In genomic region chr19:35977446-35978222, GRCh38 we compare ENCODE assay signal across 8 cellular contexts. TPM values are rescaled to one million over a fixed set of nuclear protein-coding genes. Genes with fewer than 3 reads are reported as not detected.
DNase-seq lines count a peak whose midpoint lies in the region; ATAC-seq and TF ChIP-seq lines count a peak whose summit lies in the region.

No MANE protein-coding gene starts in this region.

- H3K27me3 Mint-ChIP-seq in CD8-positive, alpha-beta T cell (ENCODE audit: low read depth): peaks cover 25% of the 10 kb centered on the region

- peak in 1 of 7 experiments; percentile 39 for DNase-seq in CD8-positive, alpha-beta T cell
- no peak for DNase-seq in GM13976 (ENCODE audit: low spot score)
- DNase-seq in Panc1 (ENCODE audit: low read depth, low spot score): no peak
- no peak for DNase-seq in fibroblast of villous mesenchyme (ENCODE audit: low read depth)
- DNase-seq in lower leg skin (ENCODE audit: low spot score in 2 of 2): no peak
- no peak for DNase-seq in GF-D8 (lab: John Stamatoyannopoulos, UW)
- no peak for DNase-seq in NCI-H345 (lab: John Stamatoyannopoulos, UW)

- POLR2A ChIA-PET in CD8-positive, alpha-beta T cell (lab: Charles Lee): interaction anchor here (1.8 kb wide), 1 partner anchor 28 kb away, joined by 4 read pairs; no protein-coding TSS in a partner anchor
- POLR2A ChIA-PET in Panc1 (lab: Charles Lee): no interaction called here

- no peak for TF ChIP-seq CTCF in CD8-positive, alpha-beta T cell (IDR thresholded peaks at IDR 0.05)
- TF ChIP-seq CTCF in GM13976 (IDR thresholded peaks at IDR 0.05; ENCODE audit: borderline replicate concordance, control extremely low read depth, extremely low read depth, insufficient read depth, missing control alignments) (peak; percentile 22), Panc1 (IDR thresholded peaks at IDR 0.05) (no peak; the same call in 1 of the 2 replicates), fibroblast of villous mesenchyme (IDR thresholded peaks at IDR 0.05; ENCODE audit: insufficient read depth, low read depth, low read length) (peak; percentile 26), lower leg skin (IDR thresholded peaks at IDR 0.05) (no peak)

- ATAC-seq in CD8-positive, alpha-beta T cell: peak; percentile 54
- peak; percentile 52 for ATAC-seq in Panc1
- ATAC-seq in HG02759 (IDR thresholded peaks at IDR 0.05; ENCODE audit: unreplicated experiment): no peak

- no peaks in the 10 kb centered on the region for H3K27me3 ChIP-seq in CD8-positive, alpha-beta T cell (ENCODE audit: insufficient read depth, low read length)
- peaks cover 7% of the 10 kb centered on the region; the same call in 1 of the 2 replicates for H3K27me3 ChIP-seq in Panc1 (ENCODE audit: control insufficient read depth, insufficient read depth, low read length)

- H3K4me3 Mint-ChIP-seq in CD8-positive, alpha-beta T cell: no peak overlapping the region

- no peaks in the 10 kb centered on the region for H3K4me1 Mint-ChIP-seq in CD8-positive, alpha-beta T cell (ENCODE audit: low read depth)

- TF ChIP-seq POLR2A in lower leg skin (IDR thresholded peaks at IDR 0.05): no peak

- H3K27ac ChIP-seq in CD8-positive, alpha-beta T cell (ENCODE audit: low read depth, low read length): no peak overlapping the region
- no peak overlapping the region for H3K27ac ChIP-seq in Panc1 (ENCODE audit: low read length)

- 48 to 52% methylated on average over 13 to 14 of the region's 14 CpGs for whole genome bisulfite sequencing in lower leg skin, 2 donors

- no peaks in the 10 kb centered on the region for H3K36me3 ChIP-seq in CD8-positive, alpha-beta T cell (ENCODE audit: insufficient read depth, low read length)
- H3K36me3 ChIP-seq in Panc1 (ENCODE audit: control insufficient read depth, insufficient read depth, low read length): no peaks in the 10 kb centered on the region

- no peaks in the 10 kb centered on the region for H3K9me3 Mint-ChIP-seq in CD8-positive, alpha-beta T cell

- H3K9me3 ChIP-seq in CD8-positive, alpha-beta T cell (ENCODE audit: low read length): no peaks in the 10 kb centered on the region
- H3K9me3 ChIP-seq in Panc1 (ENCODE audit: control insufficient read depth, insufficient read depth, low read depth, low read length): no peaks in the 10 kb centered on the region

- BruUV-seq in Panc1 (replicated peaks; lab: Mats Ljungman, UMichigan): no TSS peak

- no peak overlapping the region for H3K4me3 ChIP-seq in CD8-positive, alpha-beta T cell (ENCODE audit: low read depth, low read length)
- H3K4me3 ChIP-seq in Panc1 (ENCODE audit: low read depth in 2 of 2, low read length in 2 of 2) (no peak overlapping the region), fibroblast of villous mesenchyme (ENCODE audit: low read depth, low read length) (no peak overlapping the region), lower leg skin (ENCODE audit: low read depth, poor library complexity, severe bottlenecking) (no peak overlapping the region)

- CTCF ChIA-PET in CD8-positive, alpha-beta T cell (lab: Charles Lee): no interaction called here
- CTCF ChIA-PET in Panc1 (lab: Charles Lee): no interaction called here

- intact Hi-C loops in CD8-positive, alpha-beta T cell (cut with DNase I, micrococcal nuclease): no loop called here
- intact Hi-C loops in Panc1 (cut with micrococcal nuclease; ENCODE audit: unreplicated experiment): no loop called here
- intact Hi-C loops in lower leg skin (cut with DNase I; ENCODE audit: low total_unique reads): no loop called here

- no peak overlapping the region for H3K27ac Mint-ChIP-seq in CD8-positive, alpha-beta T cell

- no peaks in the 10 kb centered on the region for H3K4me1 ChIP-seq in CD8-positive, alpha-beta T cell (ENCODE audit: insufficient read depth, low read length)
- H3K4me1 ChIP-seq in Panc1 (ENCODE audit: control insufficient read depth, insufficient read depth, low read length): no peaks in the 10 kb centered on the region

- in situ Hi-C loops in GM13976 (cut with MboI; ENCODE audit: low sequenced_read_pairs, unreplicated experiment): no loop called here
- in situ Hi-C loops in Panc1 (cut with HindIII; ENCODE audit: low pct_unique_long_range_greater_than_20kb, low sequenced_read_pairs): no loop called here

- H3K36me3 Mint-ChIP-seq in CD8-positive, alpha-beta T cell: no peaks in the 10 kb centered on the region

RNA-seq across cellular contexts. Expression of gene SDHAF1, which starts 17.4 kb away (rescaled TPM):
- total RNA-seq in CD8-positive, alpha-beta T cell: 1 to 10 TPM; 7.3 TPM
- 19.0 TPM for total RNA-seq in Panc1 (2021; ENCODE audit: unreplicated experiment)
- polyA plus RNA-seq in Panc1 (2012; ENCODE audit: insufficient read length): 15.1 TPM
- 12.5 and 15.5 TPM in 2 replicates for total RNA-seq in fibroblast of villous mesenchyme
- 10 to 100 TPM; 51.6 to 83.8 (median 64.4) TPM for total RNA-seq in lower leg skin

RNA-seq across cellular contexts. Expression of gene SYNE4, which starts 31.0 kb away (rescaled TPM):
- 1 to 10 TPM in 1 of 2 experiments, under 1 TPM in 1; 0.95 to 2.1 TPM for total RNA-seq in CD8-positive, alpha-beta T cell
- total RNA-seq in Panc1 (2021; ENCODE audit: unreplicated experiment) (1.1 TPM), fibroblast of villous mesenchyme (0.32 TPM in 1 of 2 replicates, not detected in the other), lower leg skin (1 to 10 TPM in 2 of 4 donors, under 1 TPM in 1, not detected in 1; 0.89 to 5.8 (median 1.8) TPM)
- 0.68 TPM for polyA plus RNA-seq in Panc1 (2012; ENCODE audit: insufficient read length)

RNA-seq across cellular contexts. Expression of gene ALKBH6, which starts 36.4 kb away (rescaled TPM):
- total RNA-seq in CD8-positive, alpha-beta T cell: 10 to 100 TPM; 28.8 to 34.1 TPM
- total RNA-seq in Panc1 (2021; ENCODE audit: unreplicated experiment) (44.8 TPM), fibroblast of villous mesenchyme (14.2 and 16.8 TPM in 2 replicates), lower leg skin (10 to 100 TPM; 11.9 to 37.9 (median 25.0) TPM)
- 50.3 TPM for polyA plus RNA-seq in Panc1 (2012; ENCODE audit: insufficient read length)

RNA-seq across cellular contexts. Expression of gene LRFN3, which starts 41.5 kb away (rescaled TPM):
- 1 to 10 TPM; 2.2 to 3.3 TPM for total RNA-seq in CD8-positive, alpha-beta T cell
- total RNA-seq in Panc1 (2021; ENCODE audit: unreplicated experiment) (16.7 TPM), fibroblast of villous mesenchyme (3.5 and 6.8 TPM in 2 replicates), lower leg skin (10 to 100 TPM in 3 of 4 donors, 1 to 10 TPM in 1; 6.8 to 17.9 (median 11.4) TPM)
- 27.2 TPM for polyA plus RNA-seq in Panc1 (2012; ENCODE audit: insufficient read length)

RNA-seq across cellular contexts. Expression of gene CLIP3, which starts 55.0 kb away (rescaled TPM):
- total RNA-seq in CD8-positive, alpha-beta T cell: under 1 TPM; 0.75 to 0.98 TPM
- total RNA-seq in Panc1 (2021; ENCODE audit: unreplicated experiment): 4.7 TPM
- polyA plus RNA-seq in Panc1 (2012; ENCODE audit: insufficient read length): 10.6 TPM
- total RNA-seq in fibroblast of villous mesenchyme: 16.4 and 17.3 TPM in 2 replicates
- 10 to 100 TPM in 1 of 4 donors, 1 to 10 TPM in 3; 2.1 to 42.3 (median 4.8) TPM for total RNA-seq in lower leg skin

Comparison
In these comparisons a context has a peak if more than half of its experiments do, and no peak if none do; other contexts are left out.
1. CTCF ChIP-seq: peak in GM13976 (single experiment) and fibroblast of villous mesenchyme (single experiment); none in CD8-positive, alpha-beta T cell (single experiment), Panc1 (single experiment) and lower leg skin (0 of 3).